Comparison of ENCODE assay signal across 1 cellular context in the genomic region with DNA sequence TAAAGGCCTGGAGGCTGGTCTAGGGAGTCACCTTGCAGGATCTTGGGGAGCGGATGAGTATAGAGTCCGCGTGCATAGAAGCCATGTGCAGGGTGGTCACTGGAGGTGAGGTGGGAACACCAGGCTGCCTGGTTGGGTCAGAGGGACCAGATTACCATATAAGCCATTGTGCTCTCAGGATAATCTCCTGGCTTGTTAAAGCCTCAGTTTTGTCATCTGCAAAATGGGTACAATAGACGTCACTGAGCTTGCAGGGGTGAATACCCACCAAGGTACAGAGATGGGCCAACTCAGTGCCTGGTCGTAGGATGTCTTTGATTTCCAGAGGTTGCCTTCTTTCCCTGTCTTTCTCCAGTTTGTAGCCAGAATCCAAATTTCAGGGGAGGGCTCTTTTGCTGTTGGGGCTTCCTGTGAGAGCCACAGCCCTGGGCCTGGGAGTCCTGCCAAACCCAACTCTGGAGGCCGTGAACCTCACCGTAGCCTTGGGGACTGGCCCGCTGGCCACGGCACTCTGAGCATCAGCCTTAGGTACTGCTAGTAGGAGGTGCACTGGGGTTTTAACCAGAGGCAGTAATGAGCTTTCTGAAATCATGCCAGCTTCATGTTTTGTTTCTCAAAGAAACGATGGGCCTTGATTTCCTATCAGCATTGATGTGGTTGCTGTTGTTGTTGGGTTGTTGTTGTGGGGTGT.
TF ChIP-seq lines count a peak whose summit lies in the region.

No MANE protein-coding gene starts in this region.

TF ChIP-seq in GM23338, 12 proteins besides CTCF, POLR2A, EP300 and RAD21 (continued from another document):
- TF ChIP-seq, protein P1, sequence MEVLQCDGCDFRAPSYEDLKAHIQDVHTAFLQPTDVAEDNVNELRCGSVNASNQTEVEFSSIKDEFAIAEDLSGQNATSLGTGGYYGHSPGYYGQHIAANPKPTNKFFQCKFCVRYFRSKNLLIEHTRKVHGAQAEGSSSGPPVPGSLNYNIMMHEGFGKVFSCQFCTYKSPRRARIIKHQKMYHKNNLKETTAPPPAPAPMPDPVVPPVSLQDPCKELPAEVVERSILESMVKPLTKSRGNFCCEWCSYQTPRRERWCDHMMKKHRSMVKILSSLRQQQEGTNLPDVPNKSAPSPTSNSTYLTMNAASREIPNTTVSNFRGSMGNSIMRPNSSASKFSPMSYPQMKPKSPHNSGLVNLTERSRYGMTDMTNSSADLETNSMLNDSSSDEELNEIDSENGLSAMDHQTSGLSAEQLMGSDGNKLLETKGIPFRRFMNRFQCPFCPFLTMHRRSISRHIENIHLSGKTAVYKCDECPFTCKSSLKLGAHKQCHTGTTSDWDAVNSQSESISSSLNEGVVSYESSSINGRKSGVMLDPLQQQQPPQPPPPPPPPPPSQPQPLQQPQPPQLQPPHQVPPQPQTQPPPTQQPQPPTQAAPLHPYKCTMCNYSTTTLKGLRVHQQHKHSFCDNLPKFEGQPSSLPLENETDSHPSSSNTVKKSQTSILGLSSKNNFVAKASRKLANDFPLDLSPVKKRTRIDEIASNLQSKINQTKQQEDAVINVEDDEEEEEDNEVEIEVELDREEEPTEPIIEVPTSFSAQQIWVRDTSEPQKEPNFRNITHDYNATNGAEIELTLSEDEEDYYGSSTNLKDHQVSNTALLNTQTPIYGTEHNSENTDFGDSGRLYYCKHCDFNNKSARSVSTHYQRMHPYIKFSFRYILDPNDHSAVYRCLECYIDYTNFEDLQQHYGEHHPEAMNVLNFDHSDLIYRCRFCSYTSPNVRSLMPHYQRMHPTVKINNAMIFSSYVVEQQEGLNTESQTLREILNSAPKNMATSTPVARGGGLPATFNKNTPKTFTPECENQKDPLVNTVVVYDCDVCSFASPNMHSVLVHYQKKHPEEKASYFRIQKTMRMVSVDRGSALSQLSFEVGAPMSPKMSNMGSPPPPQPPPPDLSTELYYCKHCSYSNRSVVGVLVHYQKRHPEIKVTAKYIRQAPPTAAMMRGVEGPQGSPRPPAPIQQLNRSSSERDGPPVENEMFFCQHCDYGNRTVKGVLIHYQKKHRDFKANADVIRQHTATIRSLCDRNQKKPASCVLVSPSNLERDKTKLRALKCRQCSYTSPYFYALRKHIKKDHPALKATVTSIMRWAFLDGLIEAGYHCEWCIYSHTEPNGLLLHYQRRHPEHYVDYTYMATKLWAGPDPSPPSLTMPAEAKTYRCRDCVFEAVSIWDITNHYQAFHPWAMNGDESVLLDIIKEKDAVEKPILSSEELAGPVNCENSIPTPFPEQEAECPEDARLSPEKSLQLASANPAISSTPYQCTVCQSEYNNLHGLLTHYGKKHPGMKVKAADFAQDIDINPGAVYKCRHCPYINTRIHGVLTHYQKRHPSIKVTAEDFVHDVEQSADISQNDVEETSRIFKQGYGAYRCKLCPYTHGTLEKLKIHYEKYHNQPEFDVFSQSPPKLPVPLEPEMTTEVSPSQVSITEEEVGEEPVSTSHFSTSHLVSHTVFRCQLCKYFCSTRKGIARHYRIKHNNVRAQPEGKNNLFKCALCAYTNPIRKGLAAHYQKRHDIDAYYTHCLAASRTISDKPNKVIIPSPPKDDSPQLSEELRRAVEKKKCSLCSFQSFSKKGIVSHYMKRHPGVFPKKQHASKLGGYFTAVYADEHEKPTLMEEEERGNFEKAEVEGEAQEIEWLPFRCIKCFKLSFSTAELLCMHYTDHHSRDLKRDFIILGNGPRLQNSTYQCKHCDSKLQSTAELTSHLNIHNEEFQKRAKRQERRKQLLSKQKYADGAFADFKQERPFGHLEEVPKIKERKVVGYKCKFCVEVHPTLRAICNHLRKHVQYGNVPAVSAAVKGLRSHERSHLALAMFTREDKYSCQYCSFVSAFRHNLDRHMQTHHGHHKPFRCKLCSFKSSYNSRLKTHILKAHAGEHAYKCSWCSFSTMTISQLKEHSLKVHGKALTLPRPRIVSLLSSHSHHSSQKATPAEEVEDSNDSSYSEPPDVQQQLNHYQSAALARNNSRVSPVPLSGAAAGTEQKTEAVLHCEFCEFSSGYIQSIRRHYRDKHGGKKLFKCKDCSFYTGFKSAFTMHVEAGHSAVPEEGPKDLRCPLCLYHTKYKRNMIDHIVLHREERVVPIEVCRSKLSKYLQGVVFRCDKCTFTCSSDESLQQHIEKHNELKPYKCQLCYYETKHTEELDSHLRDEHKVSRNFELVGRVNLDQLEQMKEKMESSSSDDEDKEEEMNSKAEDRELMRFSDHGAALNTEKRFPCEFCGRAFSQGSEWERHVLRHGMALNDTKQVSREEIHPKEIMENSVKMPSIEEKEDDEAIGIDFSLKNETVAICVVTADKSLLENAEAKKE (CRISPR knock-in tag; IDR thresholded peaks at IDR 0.05) = no peak
- TF ChIP-seq, protein P2, sequence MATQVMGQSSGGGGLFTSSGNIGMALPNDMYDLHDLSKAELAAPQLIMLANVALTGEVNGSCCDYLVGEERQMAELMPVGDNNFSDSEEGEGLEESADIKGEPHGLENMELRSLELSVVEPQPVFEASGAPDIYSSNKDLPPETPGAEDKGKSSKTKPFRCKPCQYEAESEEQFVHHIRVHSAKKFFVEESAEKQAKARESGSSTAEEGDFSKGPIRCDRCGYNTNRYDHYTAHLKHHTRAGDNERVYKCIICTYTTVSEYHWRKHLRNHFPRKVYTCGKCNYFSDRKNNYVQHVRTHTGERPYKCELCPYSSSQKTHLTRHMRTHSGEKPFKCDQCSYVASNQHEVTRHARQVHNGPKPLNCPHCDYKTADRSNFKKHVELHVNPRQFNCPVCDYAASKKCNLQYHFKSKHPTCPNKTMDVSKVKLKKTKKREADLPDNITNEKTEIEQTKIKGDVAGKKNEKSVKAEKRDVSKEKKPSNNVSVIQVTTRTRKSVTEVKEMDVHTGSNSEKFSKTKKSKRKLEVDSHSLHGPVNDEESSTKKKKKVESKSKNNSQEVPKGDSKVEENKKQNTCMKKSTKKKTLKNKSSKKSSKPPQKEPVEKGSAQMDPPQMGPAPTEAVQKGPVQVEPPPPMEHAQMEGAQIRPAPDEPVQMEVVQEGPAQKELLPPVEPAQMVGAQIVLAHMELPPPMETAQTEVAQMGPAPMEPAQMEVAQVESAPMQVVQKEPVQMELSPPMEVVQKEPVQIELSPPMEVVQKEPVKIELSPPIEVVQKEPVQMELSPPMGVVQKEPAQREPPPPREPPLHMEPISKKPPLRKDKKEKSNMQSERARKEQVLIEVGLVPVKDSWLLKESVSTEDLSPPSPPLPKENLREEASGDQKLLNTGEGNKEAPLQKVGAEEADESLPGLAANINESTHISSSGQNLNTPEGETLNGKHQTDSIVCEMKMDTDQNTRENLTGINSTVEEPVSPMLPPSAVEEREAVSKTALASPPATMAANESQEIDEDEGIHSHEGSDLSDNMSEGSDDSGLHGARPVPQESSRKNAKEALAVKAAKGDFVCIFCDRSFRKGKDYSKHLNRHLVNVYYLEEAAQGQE (IDR thresholded peaks at IDR 0.05; ENCODE audit: unreplicated experiment) = no peak
TF ChIP-seq in GM23338: peak in this region for 0.
